8 cellular contexts compared by ENCODE assay signal in genomic region chr7:107147464-107148214, GRCh38. TPM values are rescaled to one million over a fixed set of nuclear protein-coding genes. Genes with fewer than 3 reads are reported as not detected.
DNase-seq lines count a peak whose midpoint lies in the region; ATAC-seq and TF ChIP-seq lines count a peak whose summit lies in the region.

No MANE protein-coding gene starts in this region.

- peak; percentile 59 for TF ChIP-seq CTCF in HFF-Myc (IDR thresholded peaks at IDR 0.05; ENCODE audit: low read depth, low read length, missing control alignments)

- H3K4me3 ChIP-seq in HFF-Myc (replicated peaks; ENCODE audit: low read depth, low read length) = no peak overlapping the region

- peak; percentile 25 for DNase-seq in NCI-H345 treated with DMSO at 0.1 percent for 48 hours (lab: John Stamatoyannopoulos, UW; ENCODE audit: unreplicated experiment)
- DNase-seq in NCI-H345 (lab: John Stamatoyannopoulos, UW) = no peak
- no peak for DNase-seq in HFF-Myc (ENCODE audit: extremely low read depth, low read depth)
- DNase-seq in SK-MEL-5 (ENCODE audit: low read depth, low spot score) = peak; percentile 77
- peak; percentile 8 for DNase-seq in effector CD4-positive, alpha-beta T cell
- DNase-seq in midbrain (lab: John Stamatoyannopoulos, UW) = peak; percentile 55

- in situ Hi-C loops in SK-MEL-5 (cut with HindIII; ENCODE audit: low pct_unique_long_range_greater_than_20kb, low sequenced_read_pairs) = no loop called here

- ATAC-seq in GM19455 (IDR thresholded peaks at IDR 0.05; ENCODE audit: unreplicated experiment) (no peak), HG02763 (IDR thresholded peaks at IDR 0.05; ENCODE audit: unreplicated experiment) (no peak)

RNA-seq across cellular contexts. Expression of gene HBP1, which starts 21.2 kb away (rescaled TPM):
- 105 and 123 TPM in 2 replicates for total RNA-seq in SK-MEL-5 (2014; rRNA removed; shearing (Covaris generic))
- polyA plus RNA-seq in SK-MEL-5 (2015; cell fraction: cytosol; rRNA removed) = 48.1 and 50.0 TPM in 2 replicates
- polyA plus RNA-seq in SK-MEL-5 (2015; cell fraction: nucleus; rRNA removed) = 81.3 and 104 TPM in 2 replicates

Comparison
In these comparisons a context has a peak if more than half of its experiments do, and no peak if none do; other contexts are left out.
1. DNase-seq: peak in NCI-H345 treated with DMSO at 0.1 percent for 48 hours (single experiment), SK-MEL-5 (single experiment), effector CD4-positive, alpha-beta T cell (single experiment) and midbrain (single experiment); none in NCI-H345 (single experiment) and HFF-Myc (single experiment).